Comparison of ENCODE assay signal across 14 cellular contexts in the genomic region with DNA sequence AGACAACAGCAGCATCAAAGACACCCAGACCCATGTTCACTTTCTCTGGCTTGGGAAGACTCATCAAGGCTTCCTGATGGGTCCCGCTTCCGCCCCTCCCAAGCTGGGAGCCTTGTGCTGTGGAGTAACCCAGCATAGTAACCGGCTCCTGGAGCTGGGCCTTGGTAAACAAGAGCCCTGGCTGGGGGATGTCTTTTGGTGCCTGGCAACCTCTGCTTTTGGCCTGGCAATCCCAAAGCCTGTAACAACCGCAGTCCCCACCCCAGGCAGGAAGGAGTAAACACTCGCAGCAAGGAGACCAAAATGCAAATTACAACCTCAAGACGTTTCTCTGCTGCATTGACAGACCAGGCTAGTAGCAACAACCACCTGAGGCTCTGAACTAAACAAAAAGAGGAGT. TPM values are rescaled to one million over a fixed set of nuclear protein-coding genes. Genes with fewer than 3 reads are reported as not detected.
DNase-seq lines count a peak whose midpoint lies in the region; ATAC-seq and TF ChIP-seq lines count a peak whose summit lies in the region.
"Had no signal": no experiment of that assay in that cellular context is flagged by ENCODE, and none has a peak within 500 bp of the region (broad histone marks: within the 10 kb centered on the region; RNA-seq: fewer than 3 reads in every experiment).

No MANE protein-coding gene starts in this region.

- H3K36me3 ChIP-seq in BLaER1: no peaks in the 10 kb centered on the region
- H3K36me3 ChIP-seq: thyroid gland had no signal

- H3K9me3 Mint-ChIP-seq in naive thymus-derived CD8-positive, alpha-beta T cell: no peaks in the 10 kb centered on the region
- H3K9me3 Mint-ChIP-seq: naive thymus-derived CD4-positive, alpha-beta T cell had no signal

- peaks cover 0 to 2% (median 0%) of the 10 kb centered on the region in 4 donors for H3K4me1 Mint-ChIP-seq in naive thymus-derived CD8-positive, alpha-beta T cell

- peak; percentile 52 for ATAC-seq in omental fat pad (ENCODE audit: low FRiP score)
- ATAC-seq in naive thymus-derived CD8-positive, alpha-beta T cell: no peak
- ATAC-seq: HCT116; naive thymus-derived CD4-positive, alpha-beta T cell had no signal

- H3K27ac Mint-ChIP-seq in naive thymus-derived CD8-positive, alpha-beta T cell: peak overlapping the region in 1 of 10 donors; percentile 48
- H3K27ac Mint-ChIP-seq: naive thymus-derived CD4-positive, alpha-beta T cell had no signal

- peak overlapping the region; percentile 27 for H3K4me2 ChIP-seq in BLaER1

- H3K4me1 ChIP-seq in BLaER1: peaks cover 37% of the 10 kb centered on the region

- no peak overlapping the region for H3K4me3 Mint-ChIP-seq in naive thymus-derived CD8-positive, alpha-beta T cell
- H3K4me3 Mint-ChIP-seq: naive thymus-derived CD4-positive, alpha-beta T cell had no signal

- H3K4me3 ChIP-seq in BLaER1 (no peak overlapping the region), fibroblast of mammary gland (ENCODE audit: control insufficient read depth, low read depth, low read length) (no peak overlapping the region)
- H3K4me3 ChIP-seq: thyroid gland had no signal

- no peak overlapping the region for H3K9ac ChIP-seq in BLaER1

- H3K27me3 Mint-ChIP-seq in naive thymus-derived CD8-positive, alpha-beta T cell: peaks cover 0 to 2% (median 0%) of the 10 kb centered on the region in 5 donors
- H3K27me3 Mint-ChIP-seq: naive thymus-derived CD4-positive, alpha-beta T cell had no signal

- DNase-seq in NCI-H69 (lab: John Stamatoyannopoulos, UW) (peak; percentile 24), fibroblast of mammary gland (ENCODE audit: low read depth) (peak; percentile 63), omental fat pad (ENCODE audit: low spot score) (no peak), HCEC 1CT (no peak), GOT3 (lab: John Stamatoyannopoulos, UW) (no peak)
- DNase-seq in naive thymus-derived CD8-positive, alpha-beta T cell: no peak
- DNase-seq in stimulated activated CD4-positive, alpha-beta T cell treated with anti-CD3 and anti-CD28 coated beads, Interleukin-4, amount 100 ng/mL, for 24 hours: no peak
- DNase-seq: cortex of kidney; DND-41; naive thymus-derived CD4-positive, alpha-beta T cell; NCI-H1105 treated with DMSO at 0.1 percent for 48 hours had no signal

- H3K27ac ChIP-seq in BLaER1: peak overlapping the region; percentile 27; the same call in 1 of the 2 replicates
- H3K27ac ChIP-seq: thyroid gland had no signal

- POLR2A ChIA-PET in naive thymus-derived CD8-positive, alpha-beta T cell (lab: Charles Lee): no interaction called here

- no peaks in the 10 kb centered on the region for H3K27me3 ChIP-seq in BLaER1
- H3K27me3 ChIP-seq: thyroid gland had no signal

- H3K9me3 ChIP-seq in BLaER1: no peaks in the 10 kb centered on the region
- H3K9me3 ChIP-seq: thyroid gland had no signal

- no peaks in the 10 kb centered on the region for H3K36me3 Mint-ChIP-seq in naive thymus-derived CD8-positive, alpha-beta T cell
- H3K36me3 Mint-ChIP-seq: naive thymus-derived CD4-positive, alpha-beta T cell had no signal

- TF ChIP-seq CTCF in fibroblast of mammary gland (conservative IDR thresholded peaks at IDR 0.05; ENCODE audit: control insufficient read depth, insufficient read depth, low read depth, low read length): no peak
- no peak for TF ChIP-seq CTCF in omental fat pad (IDR thresholded peaks at IDR 0.05)

- H4K20me1 ChIP-seq in BLaER1: no peaks in the 10 kb centered on the region

RNA-seq across cellular contexts. Expression of a gene that starts 16.9 kb away (rescaled TPM):
- 10 to 100 TPM; 77.2 to 99.5 (median 86.2) TPM for total RNA-seq in omental fat pad
- 100 to 1,000 TPM; 123 to 131 TPM for total RNA-seq in naive thymus-derived CD8-positive, alpha-beta T cell
- 100 to 1,000 TPM in 1 of 3 donors, 10 to 100 TPM in 2; 87.6 to 106 (median 97.8) TPM for polyA plus RNA-seq in naive thymus-derived CD8-positive, alpha-beta T cell

RNA-seq across cellular contexts. Expression of a gene that starts 51.4 kb away (rescaled TPM):
- total RNA-seq in omental fat pad: 100 to 1,000 TPM in 3 of 4 donors, 10 to 100 TPM in 1; 73.3 to 244 (median 115) TPM
- 100 to 1,000 TPM; 266 to 275 TPM for total RNA-seq in naive thymus-derived CD8-positive, alpha-beta T cell
- 10 to 100 TPM; 13.3 to 67.1 (median 20.1) TPM for polyA plus RNA-seq in naive thymus-derived CD8-positive, alpha-beta T cell

RNA-seq across cellular contexts. Expression of a gene that starts 58.1 kb away (rescaled TPM):
- 100 to 1,000 TPM in 1 of 4 donors, 10 to 100 TPM in 3; 76.3 to 104 (median 83.2) TPM for total RNA-seq in omental fat pad
- 10 to 100 TPM; 44.6 to 53.7 TPM for total RNA-seq in naive thymus-derived CD8-positive, alpha-beta T cell
- polyA plus RNA-seq in naive thymus-derived CD8-positive, alpha-beta T cell: 100 to 1,000 TPM in 2 of 3 donors, 10 to 100 TPM in 1; 99.9 to 115 (median 110) TPM

Comparison
In these comparisons a context has a peak if more than half of its experiments do, and no peak if none do; other contexts are left out.
1. DNase-seq: peak in NCI-H69 (single experiment) and fibroblast of mammary gland (single experiment); none in omental fat pad (single experiment), naive thymus-derived CD8-positive, alpha-beta T cell (0 of 10), HCEC 1CT (single experiment), GOT3 (single experiment) and stimulated activated CD4-positive, alpha-beta T cell treated with anti-CD3 and anti-CD28 coated beads, Interleukin-4, amount 100 ng/mL, for 24 hours (single experiment).